In genomic region chrX:103310592-103311400, GRCh38 we compare ENCODE assay signal across 8 cellular contexts. TPM values are rescaled to one million over a fixed set of nuclear protein-coding genes. Genes with fewer than 3 reads are reported as not detected.
A peak's percentile ranks its signal among the peaks of the same experiment; 100 is the strongest.
DNase-seq lines count a peak whose midpoint lies in the region; ATAC-seq and TF ChIP-seq lines count a peak whose summit lies in the region.

TSS of gene BEX2 (minus strand) at chrX:103310990. CDS start at chrX:103309976, 1,014 bp downstream.

- H3K36me3 ChIP-seq in HUES6 (ENCODE audit: control insufficient read depth, insufficient read depth, low read length) (no peaks in the 10 kb centered on the region; the same call in 1 of the 2 replicates), right atrium auricular region (no peaks in the 10 kb centered on the region), psoas muscle (ENCODE audit: insufficient read depth in 1 of 2, low read depth in 1 of 2) (no peaks in the 10 kb centered on the region), upper lobe of right lung (no peaks in the 10 kb centered on the region)

- H3K4me3 ChIP-seq in HUES6 (ENCODE audit: low read depth, low read length) (peak within 1 kb of the TSS; percentile 73), right atrium auricular region (peak within 1 kb of the TSS; percentile 48 to 53), psoas muscle (peak within 1 kb of the TSS; percentile 57), upper lobe of right lung (peak within 1 kb of the TSS; percentile 51)

- DNase-seq in COLO668 (lab: John Stamatoyannopoulos, UW; ENCODE audit: unreplicated experiment) (peak; percentile 41), SK-N-DZ (ENCODE audit: low spot score) (peak; percentile 52), right atrium auricular region (ENCODE audit: low spot score) (no peak), psoas muscle (peak in 1 of 2 donors; percentile 42), upper lobe of right lung (peak; percentile 90)
- peak; percentile 81 for DNase-seq in activated naive CD8-positive, alpha-beta T cell treated with anti-CD3 and anti-CD28 coated beads, Interleukin-2, amount 10 ng/mL, durations not matched to agents 7 days and 5 days

- H3K27me3 ChIP-seq in HUES6 (ENCODE audit: control insufficient read depth, insufficient read depth, low read length) (peaks cover 15% of the 10 kb centered on the region), right atrium auricular region (no peaks in the 10 kb centered on the region), psoas muscle (ENCODE audit: insufficient read depth in 3 of 3, low read length in 2 of 3) (peaks cover 0 to 26% (median 3%) of the 10 kb centered on the region in 3 donors), upper lobe of right lung (no peaks in the 10 kb centered on the region)

- H3K9ac ChIP-seq in HUES6 (ENCODE audit: low read length), result peak within 1 kb of the TSS; percentile 55

- no peak for TF ChIP-seq CTCF in right atrium auricular region (IDR thresholded peaks at IDR 0.05)
- TF ChIP-seq CTCF in psoas muscle (IDR thresholded peaks at IDR 0.05), result no peak
- no peak for TF ChIP-seq CTCF in upper lobe of right lung (IDR thresholded peaks at IDR 0.05)

- H3K27me3 Mint-ChIP-seq in activated naive CD8-positive, alpha-beta T cell treated with anti-CD3 and anti-CD28 coated beads, Interleukin-2, amount 10 ng/mL, durations not matched to agents 7 days and 5 days, result no peaks in the 10 kb centered on the region

- no peaks in the 10 kb centered on the region for H3K9me3 Mint-ChIP-seq in activated naive CD8-positive, alpha-beta T cell treated with anti-CD3 and anti-CD28 coated beads, Interleukin-2, amount 10 ng/mL, durations not matched to agents 7 days and 5 days

- peaks cover 2% of the 10 kb centered on the region; the same call in 1 of the 2 replicates for H3K4me1 ChIP-seq in HUES6 (ENCODE audit: control insufficient read depth, insufficient read depth, low read length)
- no peaks in the 10 kb centered on the region for H3K4me1 ChIP-seq in right atrium auricular region
- H3K4me1 ChIP-seq in psoas muscle, result no peaks in the 10 kb centered on the region
- no peaks in the 10 kb centered on the region for H3K4me1 ChIP-seq in upper lobe of right lung

- H3K4me1 Mint-ChIP-seq in activated naive CD8-positive, alpha-beta T cell treated with anti-CD3 and anti-CD28 coated beads, Interleukin-2, amount 10 ng/mL, durations not matched to agents 7 days and 5 days, result peaks cover 2% of the 10 kb centered on the region

- intact Hi-C loops in psoas muscle (cut with DNase I), result no loop called here
- intact Hi-C loops in upper lobe of right lung (cut with DNase I), result no loop called here

- peak; percentile 97 for ATAC-seq in GM21360 (IDR thresholded peaks at IDR 0.05; ENCODE audit: unreplicated experiment)
- ATAC-seq in activated naive CD8-positive, alpha-beta T cell treated with anti-CD3 and anti-CD28 coated beads, Interleukin-2, amount 10 ng/mL, durations not matched to agents 7 days and 5 days (ENCODE audit: low read depth), result peak; percentile 97
- ATAC-seq in psoas muscle, result peak in 3 of 4 donors; percentile 54 to 83 (median 68)
- ATAC-seq in upper lobe of right lung, result peak; percentile 100

- H3K9me3 ChIP-seq in HUES6 (ENCODE audit: control insufficient read depth, insufficient read depth, low read depth, low read length) (no peaks in the 10 kb centered on the region), right atrium auricular region (no peaks in the 10 kb centered on the region), psoas muscle (no peaks in the 10 kb centered on the region), upper lobe of right lung (no peaks in the 10 kb centered on the region)

- H3K27ac Mint-ChIP-seq in activated naive CD8-positive, alpha-beta T cell treated with anti-CD3 and anti-CD28 coated beads, Interleukin-2, amount 10 ng/mL, durations not matched to agents 7 days and 5 days, result peak within 1 kb of the TSS; percentile 73

- H3K36me3 Mint-ChIP-seq in activated naive CD8-positive, alpha-beta T cell treated with anti-CD3 and anti-CD28 coated beads, Interleukin-2, amount 10 ng/mL, durations not matched to agents 7 days and 5 days, result peaks cover 2% of the 10 kb centered on the region

- no peak within 1 kb of the TSS for H3K27ac ChIP-seq in HUES6 (ENCODE audit: low read depth, low read length)
- no peak within 1 kb of the TSS for H3K27ac ChIP-seq in right atrium auricular region
- no peak within 1 kb of the TSS for H3K27ac ChIP-seq in psoas muscle
- peak within 1 kb of the TSS; percentile 30 for H3K27ac ChIP-seq in upper lobe of right lung

- POLR2A ChIA-PET in activated naive CD8-positive, alpha-beta T cell treated with anti-CD3 and anti-CD28 coated beads, Interleukin-2, amount 10 ng/mL, durations not matched to agents 7 days and 5 days (lab: Charles Lee), result no interaction called here

- peak within 1 kb of the TSS; percentile 76 for H3K4me3 Mint-ChIP-seq in activated naive CD8-positive, alpha-beta T cell treated with anti-CD3 and anti-CD28 coated beads, Interleukin-2, amount 10 ng/mL, durations not matched to agents 7 days and 5 days

- 1 to 25% (median 5%) methylated on average over 8 to 51 of the region's 51 CpGs for WGBS in psoas muscle, 3 donors

RNA-seq across cellular contexts. Expression of gene BEX2, which starts in this region (rescaled TPM):
- 40.0 and 40.8 TPM in 2 replicates for polyA plus RNA-seq in SK-N-DZ (2014; cell fraction: cytosol; rRNA removed)
- 23.7 and 31.8 TPM in 2 replicates for polyA plus RNA-seq in SK-N-DZ (2014; cell fraction: nucleus; rRNA removed)
- total RNA-seq in activated naive CD8-positive, alpha-beta T cell treated with anti-CD3 and anti-CD28 coated beads, Interleukin-2, amount 10 ng/mL, durations not matched to agents 7 days and 5 days, result 10 to 100 TPM; 15.7 to 16.8 TPM
- total RNA-seq in right atrium auricular region, result 10 to 100 TPM; 16.4 to 59.9 TPM
- total RNA-seq in psoas muscle, result 10 to 100 TPM in 1 of 4 donors, 1 to 10 TPM in 1, under 1 TPM in 2; 0.29 to 13.2 (median 1.4) TPM
- polyA plus RNA-seq in psoas muscle, result 1 to 10 TPM in 1 of 3 donors, under 1 TPM in 2; 0.21 to 2.7 (median 0.87) TPM
- total RNA-seq in upper lobe of right lung, result 16.9 TPM
